Comparison of ENCODE assay signal across 8 cellular contexts in the genomic region with DNA sequence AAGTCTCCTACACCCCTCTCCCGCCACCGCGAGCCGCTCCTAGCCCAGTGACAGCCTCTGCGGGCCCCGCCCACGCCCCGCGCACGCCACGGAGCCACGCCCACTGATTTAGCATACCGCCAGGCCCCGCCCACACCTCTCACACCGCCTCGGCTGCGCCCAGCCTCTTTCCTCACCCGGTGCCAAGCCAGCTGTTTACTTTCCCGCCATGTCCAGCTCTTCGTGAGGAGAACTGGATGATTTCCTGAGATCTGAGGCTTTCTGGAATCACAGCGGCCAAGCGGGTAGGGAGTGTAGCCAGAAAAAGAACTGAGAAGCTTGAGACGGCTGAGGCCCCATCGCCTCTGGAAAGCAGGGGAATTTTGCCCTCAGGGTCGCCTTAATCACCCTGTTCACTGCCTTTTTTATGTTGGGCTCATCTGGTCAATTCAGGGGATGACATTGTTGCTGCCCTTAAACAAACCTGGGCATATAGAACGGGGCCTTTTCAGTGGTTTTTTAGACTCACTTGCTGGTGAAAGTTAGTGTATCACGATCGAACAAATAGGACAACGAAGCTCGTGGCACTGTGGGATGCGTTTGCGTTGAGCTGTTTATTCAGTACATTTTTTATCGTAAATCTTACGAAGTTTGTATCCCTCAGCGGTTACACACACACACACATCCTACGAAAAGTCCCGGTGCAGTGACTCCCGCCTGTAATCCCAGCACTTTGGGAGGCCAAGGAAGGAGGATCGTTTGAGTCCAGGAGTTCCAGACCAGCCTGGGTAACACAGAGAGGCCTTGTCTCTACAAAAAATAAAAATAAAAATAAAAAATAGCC. TPM values are rescaled to one million over a fixed set of nuclear protein-coding genes. Genes with fewer than 3 reads are reported as not detected.
DNase-seq lines count a peak whose midpoint lies in the region; ATAC-seq, FAIRE-seq and TF ChIP-seq lines count a peak whose summit lies in the region.

A gene with protein sequence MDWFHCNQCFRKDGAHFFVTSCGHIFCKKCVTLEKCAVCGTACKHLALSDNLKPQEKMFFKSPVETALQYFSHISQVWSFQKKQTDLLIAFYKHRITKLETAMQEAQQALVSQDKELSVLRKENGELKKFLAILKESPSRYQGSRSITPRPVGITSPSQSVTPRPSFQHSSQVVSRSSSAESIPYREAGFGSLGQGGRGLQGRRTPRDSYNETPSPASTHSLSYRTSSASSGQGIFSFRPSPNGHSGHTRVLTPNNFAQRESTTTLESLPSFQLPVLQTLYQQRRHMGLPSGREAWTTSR (plus strand): TSS at position 165 of the 823 bp plus-strand sequence. CDS start 2,410 bp downstream, outside the sequence.

- no peaks in the 10 kb centered on the region for H3K36me3 ChIP-seq in keratinocyte (ENCODE audit: control insufficient read depth in 2 of 2, extremely low read depth in 1 of 2, insufficient read depth in 2 of 2, low read length in 2 of 2)

- no peaks in the 10 kb centered on the region for H4K20me1 ChIP-seq in keratinocyte (ENCODE audit: control insufficient read depth, extremely low read depth, insufficient read depth, low read length)

- DNase-seq in Caki2 (ENCODE audit: low read depth) (peak; percentile 72), NCI-H345 treated with DMSO at 0.1 percent for 48 hours (lab: John Stamatoyannopoulos, UW; ENCODE audit: unreplicated experiment) (peak; percentile 72), cerebellum (ENCODE audit: low spot score) (peak; percentile 27), keratinocyte (ENCODE audit: low read depth, low spot score) (no peak)
- peak; percentile 83 to 88 for DNase-seq in activated CD4-positive, alpha-beta T cell treated with anti-CD3 and anti-CD28 coated beads for 24 hours (ENCODE audit: low read depth in 2 of 2)
- DNase-seq in stimulated activated CD4-positive, alpha-beta T cell treated with anti-CD3 and anti-CD28 coated beads, Interleukin-12 subunit alpha, Interleukin-12 subunit beta, amount 100 ng/mL, for 24 hours (ENCODE audit: low read depth in 2 of 2): peak; percentile 70 to 89

- H3K9me1 ChIP-seq in keratinocyte (ENCODE audit: control insufficient read depth, extremely low read depth, insufficient read depth, low read length): no peaks in the 10 kb centered on the region

- H3K79me2 ChIP-seq in keratinocyte (ENCODE audit: control insufficient read depth, insufficient read depth, low read length): no peaks in the 10 kb centered on the region

- peak within 1 kb of the TSS; percentile 85 for H3K4me2 ChIP-seq in keratinocyte (ENCODE audit: control insufficient read depth, extremely low read depth, insufficient read depth, low read depth, low read length)

- ATAC-seq in HG02571 (IDR thresholded peaks at IDR 0.05; ENCODE audit: unreplicated experiment): peak; percentile 66
- no peak for ATAC-seq in GM18868 (IDR thresholded peaks at IDR 0.05; ENCODE audit: unreplicated experiment)

- dilution Hi-C loops in keratinocyte (cut with MboI; ENCODE audit: extremely low pct_ligation_motif_present, low sequenced_read_pairs): no loop called here

- no peaks in the 10 kb centered on the region for H3K27me3 ChIP-seq in keratinocyte (ENCODE audit: control insufficient read depth, extremely low read depth, insufficient read depth, low read length)

- peaks cover 6% of the 10 kb centered on the region for H3K4me1 ChIP-seq in keratinocyte (ENCODE audit: control insufficient read depth, extremely low read depth, insufficient read depth, low read length)

- peak within 1 kb of the TSS; percentile 83 for H2AFZ ChIP-seq in keratinocyte (ENCODE audit: control insufficient read depth, low read length)

- H3K9ac ChIP-seq in keratinocyte (ENCODE audit: control insufficient read depth, extremely low read depth, insufficient read depth, low read length): no peak within 1 kb of the TSS

- peak; percentile 26 for FAIRE-seq in keratinocyte (lab: Jason Lieb, UNC)

- peak within 1 kb of the TSS in 2 of 3 experiments; percentile 52 to 53 for H3K4me3 ChIP-seq in keratinocyte (ENCODE audit: control insufficient read depth in 2 of 3, extremely low read depth in 1 of 3, insufficient read depth in 2 of 3, low read depth in 1 of 3, low read length in 3 of 3)

- TF ChIP-seq CTCF in keratinocyte (optimal IDR thresholded peaks at IDR 0.05 in 1 of 3, IDR thresholded peaks at IDR 0.05 in 1 of 3, conservative IDR thresholded peaks at IDR 0.05 in 1 of 3; ENCODE audit: extremely low read depth in 1 of 3, insufficient read depth in 2 of 3, low read length in 3 of 3): no peak

- in situ Hi-C loops in Caki2 (cut with HindIII; ENCODE audit: low pct_unique_long_range_greater_than_20kb, low sequenced_read_pairs): no loop called here

- no peaks in the 10 kb centered on the region for H3K9me3 ChIP-seq in keratinocyte (ENCODE audit: control insufficient read depth, low read depth, low read length)

- no peak within 1 kb of the TSS for H3K27ac ChIP-seq in keratinocyte (ENCODE audit: control insufficient read depth, insufficient read depth, low read length)

RNA-seq across cellular contexts. Expression of the gene that starts here (rescaled TPM):
- not detected in 2 replicates for total RNA-seq in Caki2 (2014; rRNA removed; shearing (Covaris generic); ENCODE audit: low replicate concordance)
- not detected for total RNA-seq in cerebellum
- not detected in 3 replicates for polyA plus RNA-seq in keratinocyte
- polyA plus RNA-seq in keratinocyte (2011; ENCODE audit: low read depth): not detected
- polyA plus RNA-seq in keratinocyte (2011; cell fraction: cytosol; rRNA removed): not detected in 2 replicates
- polyA plus RNA-seq in keratinocyte (2011; cell fraction: nucleus; rRNA removed): not detected in 2 replicates
- polyA plus RNA-seq in keratinocyte (2012; ENCODE audit: low replicate concordance): not detected in 2 replicates
- not detected in 3 replicates for polyA minus RNA-seq in keratinocyte
- polyA minus RNA-seq in keratinocyte (2011; cell fraction: cytosol; rRNA and poly(A)+ RNA removed): not detected
- polyA minus RNA-seq in keratinocyte (2011; cell fraction: nucleus; rRNA and poly(A)+ RNA removed): not detected in 2 replicates

Comparison
In these comparisons a context has a peak if more than half of its experiments do, and no peak if none do; other contexts are left out.
1. Peak in DNase-seq in Caki2; RNA of the gene not detected or under 1 TPM.
2. Peak in DNase-seq in cerebellum; RNA of the gene not detected or under 1 TPM.